16 cellular contexts compared by ENCODE assay signal in the genomic region with DNA sequence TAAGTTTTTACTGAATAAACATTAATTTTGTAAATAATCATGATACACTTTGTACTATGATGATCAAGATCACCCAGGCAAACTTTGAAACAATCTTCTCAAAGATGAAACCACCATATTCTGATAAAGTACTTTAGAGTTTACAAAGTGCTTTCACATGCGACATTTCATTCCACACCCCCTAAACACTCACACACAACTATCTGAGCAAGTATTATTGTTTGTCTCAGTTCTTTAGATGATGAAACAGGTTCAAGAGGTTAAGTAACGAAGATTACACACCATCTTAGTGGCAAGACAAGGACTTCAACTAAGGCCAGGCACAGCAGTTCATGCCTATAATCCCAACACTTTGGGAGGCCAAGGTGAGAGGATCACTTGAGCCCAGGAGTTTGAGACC.
"Had no signal": no experiment of that assay in that cellular context is flagged by ENCODE, and none has a peak within 500 bp of the region (broad histone marks: within the 10 kb centered on the region; RNA-seq: fewer than 3 reads in every experiment).

No MANE protein-coding gene starts in this region.

- ATAC-seq: body of pancreas, gastroesophageal sphincter, left ventricle myocardium superior, right cardiac atrium, upper lobe of right lung had no signal

- DNase-seq: activated CD4-positive, alpha-beta T cell treated with anti-CD3 and anti-CD28 coated beads for 4 hours; activated gamma-delta T cell treated with Interleukin-2 at 50 U/mL for 16 hours; activated T-cell treated with anti-CD3 and anti-CD28 coated beads, Interleukin-2, amount 50 U/mL, for 4 hours; anterior cingulate cortex; body of pancreas; head of caudate nucleus; left ventricle myocardium superior; right cardiac atrium; stimulated activated CD4-positive, alpha-beta T cell treated with anti-CD3 and anti-CD28 coated beads, Interleukin-4, amount 100 ng/mL, for 24 hours; substantia nigra; T-helper 9 cell; thyroid gland; upper lobe of right lung had no signal

- H3K4me3 Mint-ChIP-seq: activated T-cell treated with anti-CD3 and anti-CD28 coated beads, Interleukin-2, amount 50 U/mL, for 4 hours; nephron; stimulated activated naive CD8-positive, alpha-beta T cell treated with anti-CD3 and anti-CD28 coated beads, Interleukin-15, Interleukin-2, amounts not matched to agents 100 ng/mL and 50 ng/mL, for 24 hours had no signal

- H3K27ac Mint-ChIP-seq: nephron; stimulated activated naive CD8-positive, alpha-beta T cell treated with anti-CD3 and anti-CD28 coated beads, Interleukin-15, Interleukin-2, amounts not matched to agents 100 ng/mL and 50 ng/mL, for 24 hours had no signal

- H3K27me3 Mint-ChIP-seq: stimulated activated naive CD8-positive, alpha-beta T cell treated with anti-CD3 and anti-CD28 coated beads, Interleukin-15, Interleukin-2, amounts not matched to agents 100 ng/mL and 50 ng/mL, for 24 hours had no signal
